ENCODE assay signal across 8 cellular contexts in genomic region chr19:56121180-56122167, GRCh38. TPM values are rescaled to one million over a fixed set of nuclear protein-coding genes. Genes with fewer than 3 reads are reported as not detected.
A peak's percentile ranks its signal among the peaks of the same experiment; 100 is the strongest.
DNase-seq lines count a peak whose midpoint lies in the region; ATAC-seq, FAIRE-seq and TF ChIP-seq lines count a peak whose summit lies in the region.

TSS of gene ZNF787 (minus strand) at chr19:56121295. CDS start at chr19:56103217, 18,078 bp downstream.

- H2BK120ac ChIP-seq in H1 (replicated peaks; ENCODE audit: low read depth, low read length) = no peak within 1 kb of the TSS
- H2BK120ac ChIP-seq in mesendoderm (ENCODE audit: low read depth, low read length) = peak within 1 kb of the TSS; percentile 82

- no peak for TF ChIP-seq EP300 in H1 (IDR thresholded peaks at IDR 0.05; ENCODE audit: borderline replicate concordance in 1 of 2, low read depth in 2 of 2, low read length in 2 of 2)

- peak; percentile 70 for ATAC-seq in GM21367 (IDR thresholded peaks at IDR 0.05; ENCODE audit: unreplicated experiment)

- H3K4me2 ChIP-seq in H1 (ENCODE audit: insufficient read depth in 1 of 2, low read depth in 2 of 2, low read length in 2 of 2) = peak within 1 kb of the TSS; percentile 85 to 98
- H3K4me2 ChIP-seq in mesendoderm (ENCODE audit: low read length) = peak within 1 kb of the TSS; percentile 91

- H4K91ac ChIP-seq in H1 (replicated peaks; ENCODE audit: insufficient read length, low read length) = peak within 1 kb of the TSS; percentile 92

- H3K4ac ChIP-seq in H1 (replicated peaks; ENCODE audit: insufficient read length, low read depth, low read length) (peak within 1 kb of the TSS; percentile 27), mesendoderm (ENCODE audit: low read depth, low read length) (peak within 1 kb of the TSS; percentile 97)

- H2AFZ ChIP-seq in H1 (ENCODE audit: low read length) = peak within 1 kb of the TSS; percentile 98

- H2BK12ac ChIP-seq in H1 (ENCODE audit: low read depth, low read length) = no peak within 1 kb of the TSS

- H3K79me1 ChIP-seq in H1 (ENCODE audit: low read depth, low read length) (peaks cover 5% of the 10 kb centered on the region), mesendoderm (ENCODE audit: low read length) (peaks cover 6% of the 10 kb centered on the region)

- H4K8ac ChIP-seq in H1 (ENCODE audit: extremely low read depth, insufficient read depth, low read length) = peak within 1 kb of the TSS; percentile 83
- H4K8ac ChIP-seq in mesendoderm (ENCODE audit: low read depth, low read length) = peak within 1 kb of the TSS; percentile 94

- H2AK5ac ChIP-seq in H1 (ENCODE audit: low read depth, low read length) (no peak within 1 kb of the TSS), mesendoderm (ENCODE audit: low read length) (peak within 1 kb of the TSS; percentile 97)

- H3K4me3 ChIP-seq in H1 (ENCODE audit: extremely low read depth in 1 of 4, insufficient read depth in 2 of 4, low read depth in 3 of 4, low read length in 4 of 4) (peak within 1 kb of the TSS; percentile 75 to 91 (median 77)), mesendoderm (ENCODE audit: low read length) (peak within 1 kb of the TSS; percentile 87)

- H2BK15ac ChIP-seq in H1 (ENCODE audit: low read length) (peak within 1 kb of the TSS; percentile 48; the same call in 1 of the 2 replicates), mesendoderm (replicated peaks; ENCODE audit: low read depth) (no peak within 1 kb of the TSS)

- H3K27ac ChIP-seq in H1 (ENCODE audit: low read depth, low read length) (peak within 1 kb of the TSS; percentile 85), mesendoderm (ENCODE audit: low read depth, low read length) (peak within 1 kb of the TSS; percentile 98)

- 14% methylated on average over 34 of the region's 74 CpGs; no CpG with 5 or more reads in 1 of the 2 experiments for WGBS in H1 (ENCODE audit: extremely low coverage in 1 of 2, insufficient coverage in 1 of 2, insufficient read length in 1 of 2, insufficient replicate concordance in 2 of 2, low coverage in 1 of 2, low lambda C conversion rate in 2 of 2, missing lambda C conversion rate in 1 of 2), 2 experiments
- no CpG with 5 or more reads among the region's 74 CpGs for WGBS in mesendoderm (ENCODE audit: extremely low coverage, insufficient coverage, low lambda C conversion rate)

- peaks cover 8% of the 10 kb centered on the region for H3K23me2 ChIP-seq in H1 (ENCODE audit: low read depth, low read length)

- peaks cover 15 to 19% of the 10 kb centered on the region in 2 experiments for H4K20me1 ChIP-seq in H1 (replicated peaks in 1 of 2; ENCODE audit: control insufficient read depth in 1 of 2, insufficient read depth in 2 of 2, low read length in 2 of 2)

- H3K4me1 ChIP-seq in H1 (replicated peaks in 1 of 4; ENCODE audit: control insufficient read depth in 3 of 4, insufficient read depth in 4 of 4, low read length in 3 of 4) = peaks cover 0 to 16% (median 12%) of the 10 kb centered on the region in 4 experiments; a peak in 6 of 7 replicates
- peaks cover 3% of the 10 kb centered on the region for H3K4me1 ChIP-seq in mesendoderm (ENCODE audit: control insufficient read depth, low read depth, low read length)

- no peak within 1 kb of the TSS for H2BK20ac ChIP-seq in H1 (ENCODE audit: low read length)

- POLR2A ChIA-PET in H1 (lab: Charles Lee; ENCODE audit: partially characterized antibody) = interaction anchor here (0.6 to 7.0 kb wide), 10 partner anchors 11 to 1717 kb away, joined by 3 to 51 read pairs (median 4); partner anchors contain the start of gene ZNF444

- peaks cover 37 to 41% of the 10 kb centered on the region in 2 experiments for H3K79me2 ChIP-seq in H1 (ENCODE audit: control insufficient read depth in 1 of 2, insufficient read depth in 2 of 2, low read length in 2 of 2)
- H3K79me2 ChIP-seq in mesendoderm (ENCODE audit: control insufficient read depth, insufficient read depth, low read length) = peaks cover 41% of the 10 kb centered on the region

- FAIRE-seq in HTR-8/SVneo (lab: Jason Lieb, UNC) = peak; percentile 89
- FAIRE-seq in H1 (lab: Jason Lieb, UNC) = no peak

- H3K18ac ChIP-seq in H1 (ENCODE audit: extremely low read depth, low read length) (peak within 1 kb of the TSS; percentile 71), mesendoderm (ENCODE audit: low read length) (peak within 1 kb of the TSS; percentile 97)

- DNase-seq in COLO829 (ENCODE audit: low spot score) (peak; percentile 92), HTR-8/SVneo (ENCODE audit: insufficient read length, low spot score) (peak; percentile 98), NOMO-1 treated with dmso at 0.1 percent for 144 hours (lab: John Stamatoyannopoulos, UW; ENCODE audit: unreplicated experiment) (peak; percentile 87), H1 (ENCODE audit: low read depth in 1 of 2, low spot score in 2 of 2) (peak; percentile 97 to 99), mesendoderm (peak; percentile 99)
- DNase-seq in activated CD8-positive, alpha-beta memory T cell treated with anti-CD3 and anti-CD28 coated beads for 48 hours (ENCODE audit: low read depth in 2 of 3, low spot score in 2 of 3) = peak; percentile 84 to 98 (median 91)
- DNase-seq in stimulated activated CD8-positive, alpha-beta memory T cell treated with anti-CD3 and anti-CD28 coated beads, Interleukin-15, amount 100 ng/mL, for 1 hour (ENCODE audit: low read depth) = peak; percentile 93

- 0 out of 8 replicates have a peak, but pooled peaks cover 0 to 3% (median under 1%) of the 10 kb centered on the region in 4 experiments for H3K36me3 ChIP-seq in H1 (ENCODE audit: control insufficient read depth in 2 of 4, insufficient read depth in 4 of 4, low read length in 3 of 4)
- H3K36me3 ChIP-seq in mesendoderm (ENCODE audit: control insufficient read depth, insufficient read depth, low read length) = peaks cover 1% of the 10 kb centered on the region

- TF ChIP-seq POLR2A in H1 (IDR thresholded peaks at IDR 0.05; ENCODE audit: control extremely low read depth in 1 of 2, low read depth in 2 of 2, low read length in 2 of 2) = peak; percentile 45 to 46; a peak in 2 of 3 replicates

- H2BK5ac ChIP-seq in H1 (ENCODE audit: low read depth, low read length) (peak within 1 kb of the TSS; percentile 86), mesendoderm (ENCODE audit: low read length) (peak within 1 kb of the TSS; percentile 76)

- H3K9ac ChIP-seq in H1 (replicated peaks in 1 of 4; ENCODE audit: extremely low read depth in 1 of 4, low read depth in 3 of 4, low read length in 3 of 4) = peak within 1 kb of the TSS; percentile 82 to 90 (median 86)
- peak within 1 kb of the TSS; percentile 97 for H3K9ac ChIP-seq in mesendoderm (ENCODE audit: low read length)

- no peaks in the 10 kb centered on the region for H3K9me3 ChIP-seq in H1 (ENCODE audit: insufficient read depth in 2 of 2, low read depth in 1 of 2, low read length in 1 of 2)

- CTCF ChIA-PET in H1 (lab: Charles Lee; ENCODE audit: partially characterized antibody) = interaction anchor here (0.6 to 2.1 kb wide), 6 partner anchors 14 to 45 kb away, joined by 3 to 4 read pairs (median 4); no protein-coding TSS in a partner anchor

- TF ChIP-seq RAD21 in H1 (IDR thresholded peaks at IDR 0.05 in 1 of 2, conservative IDR thresholded peaks at IDR 0.05 in 1 of 2; ENCODE audit: low read depth in 2 of 2, low read length in 2 of 2) = no peak

- no peak within 1 kb of the TSS for H3K14ac ChIP-seq in H1 (ENCODE audit: insufficient read length)

- no peak within 1 kb of the TSS for H3K23ac ChIP-seq in H1 (ENCODE audit: insufficient read length)
- H3K23ac ChIP-seq in mesendoderm (ENCODE audit: low read length) = no peak within 1 kb of the TSS

- H3K27me3 ChIP-seq in H1 (replicated peaks in 1 of 4; ENCODE audit: control insufficient read depth in 3 of 4, extremely low read depth in 1 of 4, insufficient read depth in 3 of 4, low read length in 3 of 4) (no peaks in the 10 kb centered on the region; a peak in 1 of 7 replicates), mesendoderm (ENCODE audit: insufficient read depth, low read length, poor library complexity) (no peaks in the 10 kb centered on the region)

- H3K56ac ChIP-seq in H1 (replicated peaks; ENCODE audit: insufficient read length, low read depth, low read length) = peak within 1 kb of the TSS; percentile 51
- H3K56ac ChIP-seq in mesendoderm (ENCODE audit: low read length) = peak within 1 kb of the TSS; percentile 98

- H4K5ac ChIP-seq in H1 (ENCODE audit: insufficient read length, low read depth, low read length) = peak within 1 kb of the TSS; percentile 15
- H4K5ac ChIP-seq in mesendoderm (ENCODE audit: low read length) = no peak within 1 kb of the TSS

- TF ChIP-seq CTCF in H1 (IDR thresholded peaks at IDR 0.05; ENCODE audit: control extremely low read depth in 1 of 3, insufficient read depth in 1 of 3, low read depth in 1 of 3, low read length in 3 of 3) = no peak

TF ChIP-seq in H1, 55 proteins besides CTCF, POLR2A, EP300 and RAD21 (continues in another document):
- TF ChIP-seq KDM4A (IDR thresholded peaks at IDR 0.05; ENCODE audit: low read depth, low read length, severe bottlenecking) (peak; percentile 22), NRF1 (IDR thresholded peaks at IDR 0.05; ENCODE audit: low read depth, low read length) (peak; percentile 87), ATF2 (IDR thresholded peaks at IDR 0.05; ENCODE audit: low read length) (0 out of 2 replicates have a peak, but pooled peaks have one; percentile 64), GABPA (IDR thresholded peaks at IDR 0.05; ENCODE audit: borderline replicate concordance, insufficient read depth, low read length) (peak; percentile 86; the same call in 1 of the 2 replicates), HDAC6 (IDR thresholded peaks at IDR 0.05; ENCODE audit: low read depth, low read length) (no peak)

RNA-seq across cellular contexts. Expression of gene ZNF787, which starts in this region (rescaled TPM):
- 56.0 and 57.3 TPM in 2 replicates for total RNA-seq in H1 (2021; fragmentation: NEBNext Ultra II Directional; extraction: Animal tissue kit (Norgen Biotek cat#: 25700))
- 19.7 and 37.8 TPM in 2 replicates for polyA plus RNA-seq in H1 (2011; rRNA removed)
- polyA plus RNA-seq in H1 (2011; cell fraction: cytosol; rRNA removed) = 31.1 TPM
- polyA plus RNA-seq in H1 (2011; cell fraction: nucleus; rRNA removed) = 44.7 TPM
- polyA plus RNA-seq in H1 (2012, experiment 1 of 2) = 24.6 to 37.3 TPM (median 32.1 TPM) in 4 replicates
- polyA plus RNA-seq in H1 (2012, experiment 2 of 2) = 26.0 TPM
- polyA plus RNA-seq in H1 (2013, experiment 1 of 2) = 35.4 TPM
- polyA plus RNA-seq in H1 (2013, experiment 2 of 2) = 34.1 TPM
- polyA minus RNA-seq in H1 (2011; rRNA and poly(A)+ RNA removed) = 7.3 and 7.9 TPM in 2 replicates
- 37.4 TPM for polyA minus RNA-seq in H1 (2011; cell fraction: cytosol; rRNA and poly(A)+ RNA removed)
- polyA minus RNA-seq in H1 (2011; cell fraction: nucleus; rRNA and poly(A)+ RNA removed) = 25.1 TPM
- 50.7 TPM for polyA plus RNA-seq in mesendoderm (2013, experiment 1 of 2)
- polyA plus RNA-seq in mesendoderm (2013, experiment 2 of 2) = 51.3 TPM

Comparison
In these comparisons a context has a peak if more than half of its experiments do, and no peak if none do; other contexts are left out.
1. Peak in every context shown above with its lines: DNase-seq, ATAC-seq, H3K4me3 ChIP-seq and H3K27ac ChIP-seq.